ENCODE assay signal across 1 cellular context in the genomic region with DNA sequence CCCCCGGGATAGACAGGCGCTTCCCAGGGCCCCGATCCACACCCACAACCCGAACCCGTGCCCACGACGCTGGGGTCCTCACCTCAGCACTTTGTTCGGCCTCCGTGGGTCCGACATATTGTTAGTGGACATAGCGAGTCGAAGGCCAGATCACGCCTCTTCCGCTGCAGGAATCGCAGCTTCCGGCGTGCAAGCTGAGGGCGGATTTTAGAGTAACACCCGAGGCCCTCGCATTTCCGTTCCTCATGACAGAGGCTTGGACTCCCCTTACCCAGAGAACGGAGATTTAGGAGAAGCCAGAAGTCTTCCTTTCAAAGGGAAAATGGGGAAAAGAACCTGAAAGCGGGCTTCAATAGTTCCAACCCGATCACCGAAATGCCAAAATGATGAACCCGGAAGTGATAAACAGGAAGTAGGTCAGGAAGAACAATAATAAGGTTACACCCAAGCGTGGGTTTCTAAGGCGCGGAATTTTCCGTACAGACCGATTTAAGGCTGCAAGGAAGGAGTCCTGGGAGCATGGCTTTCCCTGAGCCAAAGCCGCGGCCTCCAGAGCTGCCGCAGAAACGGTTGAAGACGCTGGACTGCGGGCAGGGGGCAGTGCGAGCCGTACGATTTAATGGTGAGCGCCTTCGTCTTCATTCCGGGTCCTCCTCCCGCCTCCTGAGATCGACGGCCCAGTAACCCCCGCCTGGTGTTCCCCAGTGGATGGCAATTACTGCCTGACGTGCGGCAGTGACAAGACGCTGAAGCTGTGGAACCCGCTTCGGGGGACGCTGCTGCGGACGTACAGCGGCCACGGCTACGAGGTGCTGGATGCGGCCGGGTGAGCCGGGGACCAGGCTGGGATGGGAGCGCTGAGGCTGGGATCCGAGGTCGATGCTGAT.
TF ChIP-seq lines count a peak whose summit lies in the region.

No MANE protein-coding gene starts in this region.

TF ChIP-seq in endothelial cell of umbilical vein, 7 proteins besides CTCF, POLR2A, EP300 and RAD21:
- TF ChIP-seq JUN (IDR thresholded peaks at IDR 0.05; ENCODE audit: borderline replicate concordance, insufficient read depth, insufficient read length, low read depth) (no peak), MYC (IDR thresholded peaks at IDR 0.05; ENCODE audit: low read depth, low read length) (no peak), GATA2 (IDR thresholded peaks at IDR 0.05; ENCODE audit: insufficient read depth, insufficient read length, low read depth, low read length) (no peak), FOS (IDR thresholded peaks at IDR 0.05; ENCODE audit: borderline replicate concordance, insufficient read depth, low read length) (no peak), POLR2AphosphoS5 (IDR thresholded peaks at IDR 0.05; ENCODE audit: insufficient read depth, low read depth, low read length) (no peak), EZH2 (IDR thresholded peaks at IDR 0.05; ENCODE audit: borderline replicate concordance, low read depth, low read length, severe bottlenecking) (no peak)
- TF ChIP-seq, protein P1, sequence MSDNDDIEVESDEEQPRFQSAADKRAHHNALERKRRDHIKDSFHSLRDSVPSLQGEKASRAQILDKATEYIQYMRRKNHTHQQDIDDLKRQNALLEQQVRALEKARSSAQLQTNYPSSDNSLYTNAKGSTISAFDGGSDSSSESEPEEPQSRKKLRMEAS (IDR thresholded peaks at IDR 0.05; ENCODE audit: insufficient read depth, insufficient read length), result no peak
